18 cellular contexts compared by ENCODE assay signal in the genomic region with DNA sequence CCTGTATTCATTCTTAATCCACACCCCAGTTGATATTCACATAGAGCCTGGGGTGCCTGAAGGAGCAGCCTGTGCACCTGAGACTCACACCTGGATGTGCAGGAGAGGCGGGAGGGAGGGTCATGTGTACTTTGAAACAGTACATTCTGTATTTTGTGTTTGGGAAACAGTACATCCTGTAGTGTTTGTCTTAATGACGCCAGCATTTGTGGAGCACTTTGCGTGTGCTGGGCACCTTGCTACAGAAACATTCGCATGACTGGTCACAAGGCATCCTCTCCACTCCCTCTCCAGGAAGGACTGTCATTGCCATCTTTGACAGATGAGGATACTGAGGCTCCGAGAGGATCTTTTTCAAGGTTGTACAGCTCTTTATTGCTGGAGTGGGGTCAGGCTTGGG.
DNase-seq lines count a peak whose midpoint lies in the region; ATAC-seq and TF ChIP-seq lines count a peak whose summit lies in the region.
"Had no signal": no experiment of that assay in that cellular context is flagged by ENCODE, and none has a peak within 500 bp of the region (broad histone marks: within the 10 kb centered on the region; RNA-seq: fewer than 3 reads in every experiment).

No MANE protein-coding gene starts in this region.

- H3K79me2 ChIP-seq in Karpas-422 (ENCODE audit: low read length) (no peaks in the 10 kb centered on the region), mesendoderm (ENCODE audit: control insufficient read depth, insufficient read depth, low read length) (no peaks in the 10 kb centered on the region)

- no peak overlapping the region for H4K5ac ChIP-seq in mesendoderm (ENCODE audit: low read length)

- H2BK120ac ChIP-seq in mesendoderm (ENCODE audit: low read depth, low read length) = no peak overlapping the region

- DNase-seq in left ventricle myocardium superior (no peak), left cardiac atrium (no peak), RWPE2 (ENCODE audit: low spot score) (no peak), left lung (peak in 1 of 2 donors; percentile 70), vagina (ENCODE audit: extremely low spot score in 2 of 2) (no peak), Karpas-422 (no peak), mesendoderm (no peak)
- no peak for DNase-seq in stimulated activated CD4-positive, alpha-beta T cell treated with anti-CD3 and anti-CD28 coated beads, Interleukin-4, amount 100 ng/mL, for 24 hours
- DNase-seq: activated CD8-positive, alpha-beta T cell treated with anti-CD3 and anti-CD28 coated beads, Interleukin-2, amount 10 ng/mL, durations not matched to agents 7 days and 5 days; activated naive CD8-positive, alpha-beta T cell treated with anti-CD3 and anti-CD28 coated beads, Interleukin-2, amount 50 U/mL, for 24 hours; caudate nucleus; CD8-positive, alpha-beta memory T cell; effector CD4-positive, alpha-beta T cell; naive thymus-derived CD8-positive, alpha-beta T cell; NCI-H1694 treated with DMSO at 0.1 percent for 48 hours; NCI-H82; uterus had no signal

- H3K27me3 ChIP-seq in RWPE2 (ENCODE audit: insufficient read depth, poor library complexity, severe bottlenecking) (no peaks in the 10 kb centered on the region), left lung (no peaks in the 10 kb centered on the region), vagina (no peaks in the 10 kb centered on the region), Karpas-422 (ENCODE audit: low read length) (no peaks in the 10 kb centered on the region), mesendoderm (ENCODE audit: insufficient read depth, low read length, poor library complexity) (no peaks in the 10 kb centered on the region)
- H3K27me3 ChIP-seq: uterus had no signal

- no peak overlapping the region for H3K56ac ChIP-seq in mesendoderm (ENCODE audit: low read length)

- H3K23ac ChIP-seq in mesendoderm (ENCODE audit: low read length) = no peak overlapping the region

- WGBS in mesendoderm (ENCODE audit: extremely low coverage, insufficient coverage, low lambda C conversion rate) = no CpG with 5 or more reads among the region's 5 CpGs

- H3K4me2 ChIP-seq in Karpas-422 (ENCODE audit: low read depth, low read length, poor library complexity, severe bottlenecking) (no peak overlapping the region), mesendoderm (ENCODE audit: low read length) (no peak overlapping the region)

- TF ChIP-seq CTCF in RWPE2 (IDR thresholded peaks at IDR 0.05; ENCODE audit: poor library complexity, severe bottlenecking) = no peak
- no peak for TF ChIP-seq CTCF in left lung (IDR thresholded peaks at IDR 0.05)
- no peak for TF ChIP-seq CTCF in vagina (IDR thresholded peaks at IDR 0.05)

- intact Hi-C loops in left ventricle myocardium superior (cut with micrococcal nuclease) = no loop called here
- intact Hi-C loops in left cardiac atrium (cut with DNase I) = no loop called here
- intact Hi-C loops in left lung (cut with DNase I) = no loop called here
- intact Hi-C loops in vagina (cut with DNase I) = no loop called here

- H4K8ac ChIP-seq in mesendoderm (ENCODE audit: low read depth, low read length) = no peak overlapping the region

- H3K36me3 ChIP-seq in RWPE2 (ENCODE audit: low read depth) (peaks cover 4% of the 10 kb centered on the region; the same call in 1 of the 2 replicates), left lung (no peaks in the 10 kb centered on the region), vagina (no peaks in the 10 kb centered on the region), Karpas-422 (ENCODE audit: insufficient read depth, low read length) (no peaks in the 10 kb centered on the region), mesendoderm (ENCODE audit: control insufficient read depth, insufficient read depth, low read length) (no peaks in the 10 kb centered on the region)
- H3K36me3 ChIP-seq: uterus had no signal

- no peak overlapping the region for H3K4ac ChIP-seq in mesendoderm (ENCODE audit: low read depth, low read length)

- TF ChIP-seq POLR2A in vagina (IDR thresholded peaks at IDR 0.05) = no peak

- H3K4me3 ChIP-seq in RWPE2 (ENCODE audit: severe bottlenecking) (no peak overlapping the region), left lung (no peak overlapping the region), vagina (no peak overlapping the region), Karpas-422 (ENCODE audit: low read length) (no peak overlapping the region), mesendoderm (ENCODE audit: low read length) (no peak overlapping the region)
- H3K4me3 ChIP-seq: GM12878, uterus had no signal

- H2BK5ac ChIP-seq in mesendoderm (ENCODE audit: low read length) = no peak overlapping the region

- ATAC-seq in left ventricle myocardium superior (peak; percentile 6), left cardiac atrium (no peak), RWPE2 (ENCODE audit: low read depth) (peak; percentile 69), left lung (peak; percentile 79)
- ATAC-seq: activated CD8-positive, alpha-beta T cell treated with anti-CD3 and anti-CD28 coated beads, Interleukin-2, amount 10 ng/mL, durations not matched to agents 7 days and 5 days; activated naive CD8-positive, alpha-beta T cell treated with anti-CD3 and anti-CD28 coated beads, Interleukin-2, amount 50 U/mL, for 24 hours; GM12878; naive thymus-derived CD8-positive, alpha-beta T cell had no signal

- H3K18ac ChIP-seq in mesendoderm (ENCODE audit: low read length) = no peak overlapping the region

- no peaks in the 10 kb centered on the region for H3K9me3 ChIP-seq in RWPE2 (ENCODE audit: severe bottlenecking)
- H3K9me3 ChIP-seq in left lung = no peaks in the 10 kb centered on the region
- no peaks in the 10 kb centered on the region for H3K9me3 ChIP-seq in vagina
- no peaks in the 10 kb centered on the region for H3K9me3 ChIP-seq in Karpas-422 (ENCODE audit: low read length)
- H3K9me3 ChIP-seq: uterus had no signal

- H2AK5ac ChIP-seq in mesendoderm (ENCODE audit: low read length) = no peak overlapping the region

- H3K79me1 ChIP-seq in mesendoderm (ENCODE audit: low read length) = peaks cover 13% of the 10 kb centered on the region

- H3K9me2 ChIP-seq in Karpas-422 (replicated peaks; ENCODE audit: insufficient read depth, low read length) = no peaks in the 10 kb centered on the region

- H2BK15ac ChIP-seq in mesendoderm (replicated peaks; ENCODE audit: low read depth) = no peak overlapping the region

- no peak overlapping the region for H2AFZ ChIP-seq in Karpas-422 (ENCODE audit: low read length)

- no peak overlapping the region for H3K9ac ChIP-seq in Karpas-422 (ENCODE audit: low read length)
- H3K9ac ChIP-seq in mesendoderm (ENCODE audit: low read length) = no peak overlapping the region

- H3K27ac ChIP-seq in RWPE2 (ENCODE audit: poor library complexity, severe bottlenecking) (peak overlapping the region; percentile 85), left lung (peak overlapping the region; percentile 14 to 79), vagina (peak overlapping the region; percentile 56), Karpas-422 (ENCODE audit: low read length) (no peak overlapping the region), mesendoderm (ENCODE audit: low read depth, low read length) (no peak overlapping the region)
- H3K27ac ChIP-seq: uterus had no signal

- H3K4me1 ChIP-seq in RWPE2 (ENCODE audit: insufficient read depth, poor library complexity, severe bottlenecking) (peaks cover 16% of the 10 kb centered on the region), left lung (peaks cover 0 to 26% of the 10 kb centered on the region in 2 donors), vagina (peaks cover 6% of the 10 kb centered on the region), Karpas-422 (ENCODE audit: low read length) (no peaks in the 10 kb centered on the region), mesendoderm (ENCODE audit: control insufficient read depth, low read depth, low read length) (no peaks in the 10 kb centered on the region)
- H3K4me1 ChIP-seq: uterus had no signal

- H4K20me1 ChIP-seq in Karpas-422 (ENCODE audit: insufficient read depth, low read depth, low read length) = no peaks in the 10 kb centered on the region

Comparison
In these comparisons a context has a peak if more than half of its experiments do, and no peak if none do; other contexts are left out.
1. ATAC-seq: peak in left ventricle myocardium superior (single experiment), RWPE2 (single experiment) and left lung (single experiment); none in left cardiac atrium (0 of 2).
2. H3K27ac ChIP-seq: peak in RWPE2 (single experiment), left lung (2 of 2) and vagina (single experiment); none in Karpas-422 (single experiment) and mesendoderm (single experiment).